In genomic region chr15:65460948-65461347, GRCh38 we compare ENCODE assay signal across 13 cellular contexts. TPM values are rescaled to one million over a fixed set of nuclear protein-coding genes. Genes with fewer than 3 reads are reported as not detected.
DNase-seq lines count a peak whose midpoint lies in the region; ATAC-seq and TF ChIP-seq lines count a peak whose summit lies in the region.
"Had no signal": no experiment of that assay in that cellular context is flagged by ENCODE, and none has a peak within 500 bp of the region (broad histone marks: within the 10 kb centered on the region; RNA-seq: fewer than 3 reads in every experiment).

No MANE protein-coding gene starts in this region.

- POLR2A ChIA-PET in T-cell (lab: Charles Lee): no interaction called here

- TF ChIP-seq CTCF in GM12865 (IDR thresholded peaks at IDR 0.05; ENCODE audit: insufficient read depth, low read depth, low read length, missing control alignments) (no peak), brain (conservative IDR thresholded peaks at IDR 0.05) (no peak)

- peaks cover 19% of the 10 kb centered on the region for H3K4me1 ChIP-seq in Karpas-422 (ENCODE audit: low read length)
- H3K4me1 ChIP-seq: stomach had no signal

- CTCF ChIA-PET in T-cell (lab: Charles Lee): no interaction called here

- no peaks in the 10 kb centered on the region for H3K9me3 ChIP-seq in Karpas-422 (ENCODE audit: low read length)
- H3K9me3 ChIP-seq: MG63, stomach had no signal

- H3K27ac Mint-ChIP-seq in T-cell (peak overlapping the region; percentile 14 to 66), brain (peak overlapping the region in 4 of 5 experiments; percentile 13 to 91 (median 28))

- peak; percentile 41 for DNase-seq in GM12865 (ENCODE audit: low read depth)
- no peak for DNase-seq in T-cell
- peak; percentile 26 for DNase-seq in stimulated activated CD4-positive, alpha-beta T cell treated with anti-CD3 and anti-CD28 coated beads, Interleukin-15, amount 100 ng/mL, for 48 hours (ENCODE audit: low read depth in 2 of 2)
- no peak for DNase-seq in T-helper 9 cell
- no peak for DNase-seq in Karpas-422
- DNase-seq: MG63, NCI-H446 treated with DMSO at 0.1 percent for 48 hours, Right ventricle myocardium superior, stomach had no signal

- peaks cover 11% of the 10 kb centered on the region; the same call in 1 of the 2 replicates for H3K79me2 ChIP-seq in Karpas-422 (ENCODE audit: low read length)

- H3K9ac ChIP-seq in Karpas-422 (ENCODE audit: low read length): no peak overlapping the region

- H3K27ac ChIP-seq in Karpas-422 (ENCODE audit: low read length): no peak overlapping the region
- H3K27ac ChIP-seq: stomach had no signal

- ATAC-seq in T-cell (replicated peaks in 1 of 4) (peak in 1 of 4 experiments; percentile 24), HG03139 (IDR thresholded peaks at IDR 0.05; ENCODE audit: unreplicated experiment) (no peak), GM21717 (IDR thresholded peaks at IDR 0.05; ENCODE audit: unreplicated experiment) (no peak)

- H3K4me3 Mint-ChIP-seq in T-cell (no peak overlapping the region), brain (no peak overlapping the region)

- no peak overlapping the region for H3K4me3 ChIP-seq in GM12865 (ENCODE audit: low read depth, low read length)
- no peak overlapping the region for H3K4me3 ChIP-seq in Karpas-422 (ENCODE audit: low read length)
- H3K4me3 ChIP-seq: MG63, stomach had no signal

- H3K27me3 ChIP-seq in Karpas-422 (ENCODE audit: low read length): no peaks in the 10 kb centered on the region
- H3K27me3 ChIP-seq: MG63, stomach had no signal

- no peaks in the 10 kb centered on the region for H4K20me1 ChIP-seq in Karpas-422 (ENCODE audit: insufficient read depth, low read depth, low read length)

- H3K9me3 Mint-ChIP-seq in T-cell (no peaks in the 10 kb centered on the region), brain (no peaks in the 10 kb centered on the region)

- H3K36me3 Mint-ChIP-seq in T-cell (peaks cover 44% of the 10 kb centered on the region), brain (peaks cover 64% of the 10 kb centered on the region)

- H3K4me1 Mint-ChIP-seq in T-cell (peaks cover 0 to 5% (median 3%) of the 10 kb centered on the region in 3 donors), brain (no peaks in the 10 kb centered on the region)

- H3K36me3 ChIP-seq in Karpas-422 (ENCODE audit: insufficient read depth, low read length): peaks cover 40% of the 10 kb centered on the region; the same call in 1 of the 2 replicates

- no peak overlapping the region for H2AFZ ChIP-seq in Karpas-422 (ENCODE audit: low read length)

- no peak overlapping the region for H3K4me2 ChIP-seq in Karpas-422 (ENCODE audit: low read depth, low read length, poor library complexity, severe bottlenecking)

- H3K27me3 Mint-ChIP-seq in T-cell (no peaks in the 10 kb centered on the region), brain (no peaks in the 10 kb centered on the region)

- no peaks in the 10 kb centered on the region for H3K9me2 ChIP-seq in Karpas-422 (replicated peaks; ENCODE audit: insufficient read depth, low read length)

RNA-seq across cellular contexts. Expression of gene IGDCC4, which starts 38.2 kb away (rescaled TPM):
- under 1 TPM in 4 of 5 donors, not detected in 1; 0.13 to 0.32 (median 0.15) TPM for total RNA-seq in T-cell
- polyA plus RNA-seq in brain (ENCODE audit: insufficient read depth, low read depth, low replicate concordance): 1.4 TPM
- total RNA-seq in Karpas-422 (2014; rRNA removed; shearing (Covaris generic); ENCODE audit: low replicate concordance): 0.18 TPM in 1 of 2 replicates, not detected in the other
- polyA plus RNA-seq: liver had no signal

RNA-seq across cellular contexts. Expression of gene DPP8, which starts 56.5 kb away (rescaled TPM):
- total RNA-seq in T-cell: 10 to 100 TPM; 43.9 to 56.5 (median 49.9) TPM
- 6.1 TPM for polyA plus RNA-seq in brain (ENCODE audit: insufficient read depth, low read depth, low replicate concordance)
- total RNA-seq in Karpas-422 (2014; rRNA removed; shearing (Covaris generic); ENCODE audit: low replicate concordance): 27.2 and 42.0 TPM in 2 replicates

Comparison
In these comparisons a context has a peak if more than half of its experiments do, and no peak if none do; other contexts are left out.
1. DNase-seq: peak in GM12865 (single experiment) and stimulated activated CD4-positive, alpha-beta T cell treated with anti-CD3 and anti-CD28 coated beads, Interleukin-15, amount 100 ng/mL, for 48 hours (2 of 2); none in T-cell (0 of 34), T-helper 9 cell (single experiment) and Karpas-422 (single experiment).